In the genomic region with DNA sequence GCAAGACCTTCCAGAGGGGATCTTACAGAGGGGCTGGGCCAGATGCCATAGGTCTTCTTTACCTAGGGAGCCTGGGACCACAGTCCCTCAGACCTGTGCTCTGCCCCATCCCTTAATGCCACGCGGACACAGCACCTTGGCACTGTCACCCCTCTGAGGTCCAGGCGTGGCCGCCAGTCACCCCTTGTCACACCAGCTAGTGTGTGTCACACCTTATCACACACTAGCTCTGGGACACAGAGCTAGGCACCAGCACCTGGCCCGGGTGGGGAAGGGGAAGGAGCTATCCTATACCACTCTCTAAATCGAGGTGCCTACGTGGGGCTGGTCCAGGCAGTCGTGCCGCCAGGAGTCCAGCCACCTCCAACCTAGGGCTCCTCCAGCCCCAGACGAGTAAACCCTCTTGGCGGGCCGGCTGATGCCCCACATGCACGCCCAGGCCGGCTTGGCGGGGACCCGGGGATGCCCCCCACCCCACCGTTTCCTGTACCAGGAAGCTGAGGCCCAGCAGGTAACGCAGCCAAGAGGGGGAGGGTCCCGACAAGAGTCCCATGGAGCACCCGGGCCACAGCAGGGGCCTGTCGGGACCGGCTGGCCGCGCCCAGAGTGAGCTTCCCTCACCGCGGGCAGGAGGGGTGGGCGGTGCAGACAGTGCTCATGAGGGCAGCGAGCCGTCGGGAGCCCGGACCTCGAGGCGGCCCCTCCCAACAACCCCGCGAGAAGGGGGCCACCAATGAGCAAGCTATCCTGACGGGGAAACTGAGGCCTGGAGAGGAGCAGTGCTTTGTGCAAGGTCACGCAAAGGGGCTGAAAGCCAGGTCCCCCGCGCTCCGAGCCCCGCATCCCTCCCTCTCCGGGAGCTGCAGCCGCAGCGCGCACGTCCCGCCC, we compare ENCODE assay signal across 8 cellular contexts. TPM values are rescaled to one million over a fixed set of nuclear protein-coding genes. Genes with fewer than 3 reads are reported as not detected.
A peak's percentile ranks its signal among the peaks of the same experiment; 100 is the strongest.
DNase-seq lines count a peak whose midpoint lies in the region; ATAC-seq and TF ChIP-seq lines count a peak whose summit lies in the region.

No MANE protein-coding gene starts in this region.

- peaks cover 8% of the 10 kb centered on the region for H3K36me3 Mint-ChIP-seq in dendritic cell treated with granulocyte-macrophage colony-stimulating factor and Interleukin-4, amounts not matched to agents 40 ng/mL and 50 ng/mL, for 4 days (ENCODE audit: low read depth)

- peak overlapping the region in 1 of 2 experiments; percentile 54 for H3K23ac ChIP-seq in mesenchymal stem cell (ENCODE audit: low read length in 2 of 2)

- H3K4me1 ChIP-seq in mesenchymal stem cell (ENCODE audit: control insufficient read depth, insufficient read depth, low read depth, low read length): peaks cover 10% of the 10 kb centered on the region
- peaks cover 12 to 31% (median 20%) of the 10 kb centered on the region in 4 donors for H3K4me1 ChIP-seq in stomach

- no peak overlapping the region for H2AK5ac ChIP-seq in mesenchymal stem cell (ENCODE audit: low read length, severe bottlenecking)

- DNase-seq in ELF-1 (ENCODE audit: low read depth, low spot score) (peak; percentile 61), T-helper 9 cell (peak; percentile 34), mesenchymal stem cell (no peak), stomach (peak; percentile 48), HuH-7 (ENCODE audit: low spot score) (no peak)

- H2AFZ ChIP-seq in mesenchymal stem cell (ENCODE audit: low read depth, low read length): peak overlapping the region; percentile 66

- H3K36me3 ChIP-seq in mesenchymal stem cell (ENCODE audit: control insufficient read depth in 1 of 2, insufficient read depth in 2 of 2, low read depth in 1 of 2, low read length in 2 of 2) (peaks cover 0 to 3% of the 10 kb centered on the region in 2 experiments), stomach (no peaks in the 10 kb centered on the region)

- 15% methylated on average over 42 of the region's 47 CpGs for WGBS in mesenchymal stem cell
- WGBS in stomach, 5 donors: 7 to 40% (median 10%) methylated on average over 6 to 47 of the region's 47 CpGs

- H3K27me3 ChIP-seq in mesenchymal stem cell (ENCODE audit: control insufficient read depth in 1 of 2, insufficient read depth in 1 of 2, low read length in 2 of 2) (peaks cover 5 to 27% of the 10 kb centered on the region in 2 experiments), stomach (no peaks in the 10 kb centered on the region)

- peak overlapping the region in 1 of 2 experiments; percentile 53 for H3K14ac ChIP-seq in mesenchymal stem cell (ENCODE audit: low read length in 2 of 2)

- peak overlapping the region; percentile 82 for H3K4me3 Mint-ChIP-seq in dendritic cell treated with granulocyte-macrophage colony-stimulating factor and Interleukin-4, amounts not matched to agents 40 ng/mL and 50 ng/mL, for 4 days

- no peak for TF ChIP-seq EP300 in stomach (IDR thresholded peaks at IDR 0.05)

- TF ChIP-seq POLR2A in stomach (IDR thresholded peaks at IDR 0.05): no peak

- H2BK120ac ChIP-seq in mesenchymal stem cell (ENCODE audit: low read depth, low read length): no peak overlapping the region

- peak overlapping the region; percentile 13 for H2BK15ac ChIP-seq in mesenchymal stem cell (ENCODE audit: low read depth, poor library complexity, severe bottlenecking)

- H3K4me2 ChIP-seq in mesenchymal stem cell (ENCODE audit: low read length, poor library complexity, severe bottlenecking): peak overlapping the region; percentile 79

- TF ChIP-seq CTCF in stomach (IDR thresholded peaks at IDR 0.05): no peak

- peak overlapping the region in 1 of 2 experiments; percentile 45 for H2BK12ac ChIP-seq in mesenchymal stem cell (ENCODE audit: low read length in 2 of 2)

- no peaks in the 10 kb centered on the region for H3K9me3 ChIP-seq in mesenchymal stem cell (ENCODE audit: control insufficient read depth, low read length)
- no peaks in the 10 kb centered on the region for H3K9me3 ChIP-seq in stomach

- peaks cover 37% of the 10 kb centered on the region for H3K4me1 Mint-ChIP-seq in dendritic cell treated with granulocyte-macrophage colony-stimulating factor and Interleukin-4, amounts not matched to agents 40 ng/mL and 50 ng/mL, for 4 days (ENCODE audit: low read depth)

- H2BK5ac ChIP-seq in mesenchymal stem cell (ENCODE audit: low read depth, low read length, poor library complexity, severe bottlenecking): no peak overlapping the region

- no peak overlapping the region for H3K9ac ChIP-seq in mesenchymal stem cell (ENCODE audit: low read length)

- peak overlapping the region; percentile 5 to 46 for H3K18ac ChIP-seq in mesenchymal stem cell (ENCODE audit: low read depth in 1 of 2, low read length in 2 of 2)

- ATAC-seq in HG03025 (IDR thresholded peaks at IDR 0.05; ENCODE audit: low FRiP score, unreplicated experiment): peak; percentile 13
- ATAC-seq in GM19452 (IDR thresholded peaks at IDR 0.05; ENCODE audit: unreplicated experiment): no peak

- intact Hi-C loops in dendritic cell treated with granulocyte-macrophage colony-stimulating factor and Interleukin-4, amounts not matched to agents 40 ng/mL and 50 ng/mL, for 4 days (cut with micrococcal nuclease): loop anchor here (5.0 kb wide), 1 partner anchor 75 kb away; the partner anchor contains the start of gene TRIM14
- intact Hi-C loops in stomach (cut with DNase I; ENCODE audit: low total_unique reads): no loop called here

- H3K4ac ChIP-seq in mesenchymal stem cell (ENCODE audit: low read depth in 1 of 2, low read length in 2 of 2): peak overlapping the region in 1 of 2 experiments; percentile 29

- peak overlapping the region; percentile 83 for H3K27ac Mint-ChIP-seq in dendritic cell treated with granulocyte-macrophage colony-stimulating factor and Interleukin-4, amounts not matched to agents 40 ng/mL and 50 ng/mL, for 4 days

- peaks cover 7% of the 10 kb centered on the region for H3K27me3 Mint-ChIP-seq in dendritic cell treated with granulocyte-macrophage colony-stimulating factor and Interleukin-4, amounts not matched to agents 40 ng/mL and 50 ng/mL, for 4 days

- H3K4me3 ChIP-seq in mesenchymal stem cell (ENCODE audit: insufficient read depth in 1 of 2, low read depth in 1 of 2, low read length in 2 of 2): peak overlapping the region; percentile 69 to 84
- H3K4me3 ChIP-seq in stomach: peak overlapping the region; percentile 61 to 77 (median 68)

- H3K27ac ChIP-seq in mesenchymal stem cell (ENCODE audit: low read length, poor library complexity, severe bottlenecking): no peak overlapping the region
- H3K27ac ChIP-seq in stomach: peak overlapping the region; percentile 69 to 88 (median 84)

- no peaks in the 10 kb centered on the region for H3K9me3 Mint-ChIP-seq in dendritic cell treated with granulocyte-macrophage colony-stimulating factor and Interleukin-4, amounts not matched to agents 40 ng/mL and 50 ng/mL, for 4 days

- H4K8ac ChIP-seq in mesenchymal stem cell (ENCODE audit: low read length): peak overlapping the region; percentile 80

- peak overlapping the region; percentile 24 for H4K91ac ChIP-seq in mesenchymal stem cell (ENCODE audit: low read length)

- no peaks in the 10 kb centered on the region for H3K79me1 ChIP-seq in mesenchymal stem cell (replicated peaks; ENCODE audit: low read length, poor library complexity, severe bottlenecking)

RNA-seq across cellular contexts. Expression of gene CORO2A, which starts 0.6 kb away (rescaled TPM):
- 2.3 TPM for polyA plus RNA-seq in mesenchymal stem cell (2013, experiment 1 of 2)
- polyA plus RNA-seq in mesenchymal stem cell (2013, experiment 2 of 2): 2.3 TPM
- total RNA-seq in stomach: 10 to 100 TPM in 4 of 5 donors, 1 to 10 TPM in 1; 4.5 to 26.7 (median 11.3) TPM
- polyA plus RNA-seq in stomach: 10 to 100 TPM in 1 of 3 donors, 1 to 10 TPM in 2; 2.8 to 10.8 (median 7.3) TPM

Comparison
In these comparisons a context has a peak if more than half of its experiments do, and no peak if none do; other contexts are left out.
1. DNase-seq: peak in ELF-1 (single experiment), T-helper 9 cell (single experiment) and stomach (single experiment); none in mesenchymal stem cell (single experiment) and HuH-7 (single experiment).